ENCODE assay signal across 9 cellular contexts in genomic region chr13:24680258-24680920, GRCh38. TPM values are rescaled to one million over a fixed set of nuclear protein-coding genes. Genes with fewer than 3 reads are reported as not detected.
A peak's percentile ranks its signal among the peaks of the same experiment; 100 is the strongest.
DNase-seq lines count a peak whose midpoint lies in the region; ATAC-seq, FAIRE-seq and TF ChIP-seq lines count a peak whose summit lies in the region.
"Had no signal": no experiment of that assay in that cellular context is flagged by ENCODE, and none has a peak within 500 bp of the region (broad histone marks: within the 10 kb centered on the region; RNA-seq: fewer than 3 reads in every experiment).

Gene ATP12A (plus strand): TSS chr13:24680408. CDS start chr13:24680744, 336 bp downstream.

- no peak within 1 kb of the TSS for H3K27ac Mint-ChIP-seq in nephron

- H3K27me3 Mint-ChIP-seq in nephron (ENCODE audit: low read depth), result peaks cover 65% of the 10 kb centered on the region

- H3K4me1 Mint-ChIP-seq in nephron, result peaks cover 5% of the 10 kb centered on the region

- peak; percentile 38 for FAIRE-seq in GM12892 (lab: Jason Lieb, UNC)
- FAIRE-seq: frontal cortex had no signal

- peak within 1 kb of the TSS; percentile 33 to 46 (median 34) for H3K4me3 Mint-ChIP-seq in nephron

- no peak for TF ChIP-seq POLR2A in GM12892 (IDR thresholded peaks at IDR 0.05; ENCODE audit: low read depth, low read length)

- no peaks in the 10 kb centered on the region for H3K9me3 Mint-ChIP-seq in nephron

- peak; percentile 6 for TF ChIP-seq CTCF in choroid plexus epithelial cell (conservative IDR thresholded peaks at IDR 0.05; ENCODE audit: low read depth, low read length)
- TF ChIP-seq CTCF in nephron (IDR thresholded peaks at IDR 0.05; ENCODE audit: unreplicated experiment in 3 of 3), result peak in 2 of 3 experiments; percentile 18 to 43

- DNase-seq in GM12892 (ENCODE audit: insufficient read length) (peak; percentile 50), T-helper 22 cell (ENCODE audit: low read depth) (peak; percentile 6), choroid plexus epithelial cell (ENCODE audit: low read depth) (no peak), D341Med (ENCODE audit: low spot score) (no peak)

- H3K4me3 ChIP-seq in choroid plexus epithelial cell (ENCODE audit: low read depth, low read length), result no peak within 1 kb of the TSS

- no peak for ATAC-seq in HG03469 (IDR thresholded peaks at IDR 0.05; ENCODE audit: unreplicated experiment)
- no peak for ATAC-seq in HG02571 (IDR thresholded peaks at IDR 0.05; ENCODE audit: unreplicated experiment)
- no peak for ATAC-seq in GM19035 (IDR thresholded peaks at IDR 0.05; ENCODE audit: unreplicated experiment)

- peaks cover 5% of the 10 kb centered on the region for H3K36me3 Mint-ChIP-seq in nephron (ENCODE audit: low read depth)

RNA-seq across cellular contexts. Expression of gene ATP12A, which starts in this region (rescaled TPM):
- not detected for polyA plus RNA-seq in GM12892 (2012; ENCODE audit: missing spikeins)

Comparison
In these comparisons a context has a peak if more than half of its experiments do, and no peak if none do; other contexts are left out.
1. DNase-seq: peak in GM12892 (single experiment) and T-helper 22 cell (single experiment); none in choroid plexus epithelial cell (single experiment) and D341Med (single experiment).